Comparison of ENCODE assay signal across 21 cellular contexts in genomic region chr3:31028766-31029165, GRCh38.
"Had no signal": no experiment of that assay in that cellular context is flagged by ENCODE, and none has a peak within 500 bp of the region (broad histone marks: within the 10 kb centered on the region; RNA-seq: fewer than 3 reads in every experiment).

No MANE protein-coding gene starts in this region.

- H3K4me1 ChIP-seq: colonic mucosa, gastrocnemius medialis, heart right ventricle, left lung, lower lobe of right lung had no signal

- H3K27ac Mint-ChIP-seq: dendritic cell treated with granulocyte-macrophage colony-stimulating factor and Interleukin-4, amounts not matched to agents 40 ng/mL and 50 ng/mL, for 4 days; effector memory CD8-positive, alpha-beta T cell; mesothelial cell of epicardium had no signal

- H3K36me3 ChIP-seq: colonic mucosa, esophagus muscularis mucosa, gastrocnemius medialis, heart right ventricle, left lung, lower lobe of right lung had no signal

- H3K9me3 Mint-ChIP-seq: dendritic cell treated with granulocyte-macrophage colony-stimulating factor and Interleukin-4, amounts not matched to agents 40 ng/mL and 50 ng/mL, for 4 days had no signal

- H3K27ac ChIP-seq: colonic mucosa, esophagus muscularis mucosa, gastrocnemius medialis, heart right ventricle, left lung, lower lobe of right lung had no signal

- H3K4me3 ChIP-seq: colonic mucosa, esophagus muscularis mucosa, gastrocnemius medialis, heart right ventricle, left lung, lower lobe of right lung, mucosa of descending colon had no signal

- ATAC-seq: effector memory CD8-positive, alpha-beta T cell; gastrocnemius medialis; heart right ventricle; left cardiac atrium; left lung; left ventricle myocardium superior; lower lobe of right lung; mucosa of descending colon had no signal

- H3K9me3 ChIP-seq: colonic mucosa had no signal

- H3K27me3 ChIP-seq: colonic mucosa, esophagus muscularis mucosa, gastrocnemius medialis, heart right ventricle, left lung had no signal

- DNase-seq: cerebellar nuclear complex; colonic mucosa; cortex of kidney; effector CD8-positive, alpha-beta T cell; effector memory CD8-positive, alpha-beta T cell; foreskin fibroblast; foreskin melanocyte; gastrocnemius medialis; glutamatergic neuron; head of caudate nucleus; heart right ventricle; hippocampal formation; left cardiac atrium; left lung; left ventricle myocardium superior; lower lobe of right lung; mesenchymal stem cell; mucosa of descending colon had no signal

- H3K4me3 Mint-ChIP-seq: dendritic cell treated with granulocyte-macrophage colony-stimulating factor and Interleukin-4, amounts not matched to agents 40 ng/mL and 50 ng/mL, for 4 days; effector memory CD8-positive, alpha-beta T cell; mesothelial cell of epicardium had no signal

- H3K27me3 Mint-ChIP-seq: dendritic cell treated with granulocyte-macrophage colony-stimulating factor and Interleukin-4, amounts not matched to agents 40 ng/mL and 50 ng/mL, for 4 days had no signal
